In genomic region chr12:113965951-113966797, GRCh38 we compare ENCODE assay signal across 8 cellular contexts. TPM values are rescaled to one million over a fixed set of nuclear protein-coding genes. Genes with fewer than 3 reads are reported as not detected.
DNase-seq lines count a peak whose midpoint lies in the region; ATAC-seq and TF ChIP-seq lines count a peak whose summit lies in the region.

TSS of gene RBM19 (minus strand) at chr12:113966325. CDS start at chr12:113966227, 98 bp downstream.

- TF ChIP-seq EP300 in gastroesophageal sphincter (IDR thresholded peaks at IDR 0.05), result no peak

- peak; percentile 97 for DNase-seq in GM10248 (ENCODE audit: extremely low spot score)
- peak; percentile 99 for DNase-seq in NB4 (ENCODE audit: low read depth)
- DNase-seq in SK-N-MC (ENCODE audit: low read depth, low spot score), result peak; percentile 87
- DNase-seq in activated naive CD4-positive, alpha-beta T cell treated with anti-CD3 and anti-CD28 coated beads, Interleukin-2, amount 10 ng/mL, durations not matched to agents 7 days and 5 days, result peak; percentile 98
- DNase-seq in substantia nigra (lab: John Stamatoyannopoulos, UW), result peak; percentile 81 to 99 (median 97)

- POLR2A ChIA-PET in GM10248 (lab: Yijun Ruan, JAX), result no interaction called here

- ATAC-seq in HG02571 (IDR thresholded peaks at IDR 0.05; ENCODE audit: unreplicated experiment) (peak; percentile 94), gastroesophageal sphincter (peak; percentile 100)

- H3K27ac ChIP-seq in SK-N-MC (no peak within 1 kb of the TSS), gastroesophageal sphincter (peak within 1 kb of the TSS; percentile 1 to 73 (median 58)), neutrophil (peak within 1 kb of the TSS; percentile 12), substantia nigra (ENCODE audit: low read depth, low read length, poor library complexity, severe bottlenecking) (peak within 1 kb of the TSS; percentile 70)

- CTCF ChIA-PET in GM10248 (lab: Yijun Ruan, JAX), result interaction anchor here (0.7 to 2.1 kb wide), 20 partner anchors 9 to 1906 kb away, joined by 3 to 21 read pairs (median 5); no protein-coding TSS in a partner anchor
- CTCF ChIA-PET in activated naive CD4-positive, alpha-beta T cell treated with anti-CD3 and anti-CD28 coated beads, Interleukin-2, amount 10 ng/mL, durations not matched to agents 7 days and 5 days (lab: Charles Lee), result interaction anchor here (0.9 to 1.7 kb wide), 4 partner anchors 10 to 1951 kb away, joined by 3 to 11 read pairs (median 6); no protein-coding TSS in a partner anchor

- H3K9me3 ChIP-seq in SK-N-MC (ENCODE audit: low read depth, low read length) (no peaks in the 10 kb centered on the region), gastroesophageal sphincter (no peaks in the 10 kb centered on the region), neutrophil (no peaks in the 10 kb centered on the region)

- TF ChIP-seq CTCF in GM10248 (IDR thresholded peaks at IDR 0.05; ENCODE audit: control extremely low read depth, extremely low read depth, low read depth, missing control alignments), result peak; percentile 94
- peak; percentile 74 for TF ChIP-seq CTCF in NB4 (IDR thresholded peaks at IDR 0.05; ENCODE audit: low read depth, low read length)
- peak in 3 of 4 experiments; percentile 83 to 96 (median 91) for TF ChIP-seq CTCF in gastroesophageal sphincter (IDR thresholded peaks at IDR 0.05)
- peak; percentile 96 for TF ChIP-seq CTCF in neutrophil (IDR thresholded peaks at IDR 0.05)

- H3K4me3 ChIP-seq in NB4 (ENCODE audit: low read depth, low read length) (peak within 1 kb of the TSS; percentile 83), SK-N-MC (peak within 1 kb of the TSS; percentile 86), gastroesophageal sphincter (peak within 1 kb of the TSS; percentile 78 to 82), neutrophil (ENCODE audit: low read depth in 1 of 2, low read length in 1 of 2) (peak within 1 kb of the TSS; percentile 67 to 69)

- peaks cover 22% of the 10 kb centered on the region for H3K36me3 Mint-ChIP-seq in activated naive CD4-positive, alpha-beta T cell treated with anti-CD3 and anti-CD28 coated beads, Interleukin-2, amount 10 ng/mL, durations not matched to agents 7 days and 5 days

- peaks cover 55% of the 10 kb centered on the region for H3K4me1 Mint-ChIP-seq in activated naive CD4-positive, alpha-beta T cell treated with anti-CD3 and anti-CD28 coated beads, Interleukin-2, amount 10 ng/mL, durations not matched to agents 7 days and 5 days

- H3K27me3 ChIP-seq in gastroesophageal sphincter (no peaks in the 10 kb centered on the region), neutrophil (no peaks in the 10 kb centered on the region)

- 1% methylated on average over 22 to 23 of the region's 46 CpGs for WGBS in gastroesophageal sphincter (ENCODE audit: low coverage in 1 of 2), 2 donors

- H3K4me1 ChIP-seq in gastroesophageal sphincter (peaks cover 0 to 25% (median 4%) of the 10 kb centered on the region in 3 donors), neutrophil (ENCODE audit: control insufficient read depth in 1 of 2, insufficient read depth in 1 of 2, low read depth in 1 of 2, low read length in 1 of 2) (peaks cover 19 to 20% of the 10 kb centered on the region in 2 experiments)

- H3K9ac ChIP-seq in SK-N-MC (ENCODE audit: insufficient read length), result peak within 1 kb of the TSS; percentile 74

- H3K27ac Mint-ChIP-seq in activated naive CD4-positive, alpha-beta T cell treated with anti-CD3 and anti-CD28 coated beads, Interleukin-2, amount 10 ng/mL, durations not matched to agents 7 days and 5 days, result peak within 1 kb of the TSS; percentile 90

- no peaks in the 10 kb centered on the region for H3K9me3 Mint-ChIP-seq in activated naive CD4-positive, alpha-beta T cell treated with anti-CD3 and anti-CD28 coated beads, Interleukin-2, amount 10 ng/mL, durations not matched to agents 7 days and 5 days

- peak within 1 kb of the TSS; percentile 98 for H3K4me3 Mint-ChIP-seq in activated naive CD4-positive, alpha-beta T cell treated with anti-CD3 and anti-CD28 coated beads, Interleukin-2, amount 10 ng/mL, durations not matched to agents 7 days and 5 days

- peaks cover 11% of the 10 kb centered on the region; the same call in 1 of the 2 replicates for H3K36me3 ChIP-seq in SK-N-MC (ENCODE audit: insufficient read depth, low read length)
- H3K36me3 ChIP-seq in gastroesophageal sphincter, result peaks cover 0 to 29% of the 10 kb centered on the region in 2 donors
- H3K36me3 ChIP-seq in neutrophil, result peaks cover 10% of the 10 kb centered on the region

- H3K27me3 Mint-ChIP-seq in activated naive CD4-positive, alpha-beta T cell treated with anti-CD3 and anti-CD28 coated beads, Interleukin-2, amount 10 ng/mL, durations not matched to agents 7 days and 5 days, result no peaks in the 10 kb centered on the region

- TF ChIP-seq POLR2A in NB4 (IDR thresholded peaks at IDR 0.05; ENCODE audit: extremely low read depth, insufficient read length) (peak; percentile 63), gastroesophageal sphincter (IDR thresholded peaks at IDR 0.05) (no peak)

RNA-seq across cellular contexts. Expression of gene RBM19, which starts in this region (rescaled TPM):
- 10 to 100 TPM; 24.5 to 45.3 (median 33.9) TPM for total RNA-seq in gastroesophageal sphincter
